1 cellular context compared by ENCODE assay signal in the genomic region with DNA sequence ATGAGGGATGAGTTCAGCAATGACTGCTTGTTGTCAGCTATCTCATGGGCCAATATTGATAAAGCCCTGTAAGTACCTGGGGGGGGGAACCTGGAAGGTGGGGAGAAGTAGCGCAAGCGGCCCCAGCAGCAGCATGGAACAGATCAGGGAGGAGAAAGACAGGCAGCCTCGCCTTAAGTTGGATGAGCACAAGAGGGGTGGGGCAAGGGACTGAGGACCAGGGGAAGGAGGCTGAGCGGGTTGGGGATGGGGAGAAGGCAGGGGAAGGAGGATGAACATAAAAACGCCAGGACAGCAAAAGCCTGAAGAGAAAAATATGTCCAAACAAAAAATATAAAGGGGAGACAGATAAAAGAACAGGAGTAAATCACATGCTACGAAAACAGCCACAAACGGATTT.
TF ChIP-seq lines count a peak whose summit lies in the region.

No MANE protein-coding gene starts in this region.

TF ChIP-seq in H1, 55 proteins besides CTCF, POLR2A, EP300 and RAD21:
- TF ChIP-seq SUZ12 (IDR thresholded peaks at IDR 0.05; ENCODE audit: low read length) (no peak), NRF1 (IDR thresholded peaks at IDR 0.05; ENCODE audit: low read depth, low read length) (no peak), ASH2L (IDR thresholded peaks at IDR 0.05; ENCODE audit: low read length) (no peak), MAFK (IDR thresholded peaks at IDR 0.05; ENCODE audit: low read depth, low read length) (no peak), YY1 (IDR thresholded peaks at IDR 0.05; ENCODE audit: low read depth, low read length) (no peak)
